In the genomic region with DNA sequence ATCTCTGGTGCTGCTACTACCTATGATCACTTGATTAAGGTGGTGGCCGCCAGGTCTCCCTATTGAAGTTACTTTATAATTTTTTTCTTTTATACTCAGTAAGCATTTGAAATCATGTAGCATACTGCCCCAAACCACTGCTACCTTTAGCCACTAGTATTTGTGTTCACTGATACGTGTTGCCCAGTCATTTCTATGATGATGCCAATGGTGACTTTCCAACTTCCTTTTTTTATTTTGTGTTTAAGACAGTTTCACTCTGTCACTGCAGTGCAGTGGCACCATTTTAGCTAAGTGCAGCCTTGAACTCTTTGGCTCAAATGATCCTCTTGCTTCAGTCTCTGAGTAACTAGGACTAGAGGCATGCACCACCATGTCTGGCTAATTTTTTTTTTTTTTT, we compare ENCODE assay signal across 17 cellular contexts.
"Had no signal": no experiment of that assay in that cellular context is flagged by ENCODE, and none has a peak within 500 bp of the region (broad histone marks: within the 10 kb centered on the region; RNA-seq: fewer than 3 reads in every experiment).

No MANE protein-coding gene starts in this region.

- H3K4me1 Mint-ChIP-seq: activated CD8-positive, alpha-beta memory T cell treated with anti-CD3 and anti-CD28 coated beads, Interleukin-2, amount 10 ng/mL, durations not matched to agents 7 days and 5 days had no signal

- H3K4me3 ChIP-seq: gastroesophageal sphincter, left ventricle myocardium inferior, tibial nerve, vagina had no signal

- H3K4me1 ChIP-seq: gastroesophageal sphincter, left ventricle myocardium inferior, tibial nerve, vagina had no signal

- ATAC-seq: activated CD8-positive, alpha-beta memory T cell treated with anti-CD3 and anti-CD28 coated beads, Interleukin-2, amount 10 ng/mL, durations not matched to agents 7 days and 5 days; gastroesophageal sphincter; natural killer cell treated with Interleukin-12 subunit alpha and Interleukin-12 subunit beta and Interleukin-15 and Interleukin-18, amount 100 ng/mL, for 72 hours had no signal

- H3K27ac ChIP-seq: brain microvascular endothelial cell, gastroesophageal sphincter, left ventricle myocardium inferior, tibial nerve, vagina had no signal

- DNase-seq: activated CD4-positive, CD25-positive, alpha-beta regulatory T cell; activated CD8-positive, alpha-beta memory T cell treated with anti-CD3 and anti-CD28 coated beads, Interleukin-2, amount 10 ng/mL, durations not matched to agents 7 days and 5 days; activated gamma-delta T cell; activated T-cell treated with anti-CD3 and anti-CD28 coated beads, Interleukin-2, amount 50 U/mL, for 24 hours; brain microvascular endothelial cell; cerebellar nuclear complex; dermis blood vessel endothelial cell; left ventricle myocardium inferior; mesenchymal stem cell; stimulated activated CD4-positive, alpha-beta T cell treated with anti-CD3 and anti-CD28 coated beads, Interleukin-12 subunit alpha, Interleukin-12 subunit beta, amount 100 ng/mL, for 4 hours; stimulated activated CD4-positive, alpha-beta T cell treated with anti-CD3 and anti-CD28 coated beads, Interleukin-4, amount 100 ng/mL, for 1 hour; stimulated activated CD8-positive, alpha-beta memory T cell treated with anti-CD3 and anti-CD28 coated beads, Interleukin-4, amount 100 ng/mL, for 48 hours had no signal

- H3K27me3 Mint-ChIP-seq: activated CD8-positive, alpha-beta memory T cell treated with anti-CD3 and anti-CD28 coated beads, Interleukin-2, amount 10 ng/mL, durations not matched to agents 7 days and 5 days; activated naive CD8-positive, alpha-beta T cell; activated T-cell treated with anti-CD3 and anti-CD28 coated beads, Interleukin-2, amount 50 U/mL, for 24 hours; natural killer cell treated with Interleukin-12 subunit alpha and Interleukin-12 subunit beta and Interleukin-15 and Interleukin-18, amount 100 ng/mL, for 72 hours had no signal

- H3K27me3 ChIP-seq: brain microvascular endothelial cell, gastroesophageal sphincter, tibial nerve, vagina had no signal

- H3K27ac Mint-ChIP-seq: activated CD8-positive, alpha-beta memory T cell treated with anti-CD3 and anti-CD28 coated beads, Interleukin-2, amount 10 ng/mL, durations not matched to agents 7 days and 5 days; activated naive CD8-positive, alpha-beta T cell; activated T-cell treated with anti-CD3 and anti-CD28 coated beads, Interleukin-2, amount 50 U/mL, for 24 hours; natural killer cell treated with Interleukin-12 subunit alpha and Interleukin-12 subunit beta and Interleukin-15 and Interleukin-18, amount 100 ng/mL, for 72 hours had no signal

- H3K36me3 Mint-ChIP-seq: activated CD8-positive, alpha-beta memory T cell treated with anti-CD3 and anti-CD28 coated beads, Interleukin-2, amount 10 ng/mL, durations not matched to agents 7 days and 5 days; activated naive CD8-positive, alpha-beta T cell; natural killer cell treated with Interleukin-12 subunit alpha and Interleukin-12 subunit beta and Interleukin-15 and Interleukin-18, amount 100 ng/mL, for 72 hours had no signal

- H3K36me3 ChIP-seq: brain microvascular endothelial cell, gastroesophageal sphincter, left ventricle myocardium inferior, vagina had no signal

- H3K4me3 Mint-ChIP-seq: activated CD8-positive, alpha-beta memory T cell treated with anti-CD3 and anti-CD28 coated beads, Interleukin-2, amount 10 ng/mL, durations not matched to agents 7 days and 5 days; activated naive CD8-positive, alpha-beta T cell; activated T-cell treated with anti-CD3 and anti-CD28 coated beads, Interleukin-2, amount 50 U/mL, for 24 hours; natural killer cell treated with Interleukin-12 subunit alpha and Interleukin-12 subunit beta and Interleukin-15 and Interleukin-18, amount 100 ng/mL, for 72 hours had no signal

- H3K9me3 ChIP-seq: gastroesophageal sphincter, vagina had no signal
